ENCODE assay signal across 12 cellular contexts in the genomic region with DNA sequence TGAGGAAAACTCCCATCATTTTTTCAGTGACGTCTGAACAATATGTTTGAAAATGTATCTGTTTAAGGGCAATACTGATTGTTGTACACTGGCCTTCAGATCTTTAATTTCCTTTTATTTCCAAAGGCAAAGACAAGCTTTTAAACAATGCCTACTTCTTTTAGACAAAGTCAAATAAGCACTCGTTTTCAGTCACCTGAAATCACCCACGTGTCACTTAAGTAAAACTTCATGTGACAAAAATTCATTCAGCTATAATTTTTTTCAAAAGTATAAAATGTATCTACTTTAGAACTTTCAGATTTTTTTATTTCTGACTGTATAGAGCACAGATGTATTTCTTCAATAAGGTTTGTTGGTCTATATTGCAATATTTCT.
DNase-seq lines count a peak whose midpoint lies in the region; ATAC-seq, FAIRE-seq and TF ChIP-seq lines count a peak whose summit lies in the region.
"Had no signal": no experiment of that assay in that cellular context is flagged by ENCODE, and none has a peak within 500 bp of the region (broad histone marks: within the 10 kb centered on the region; RNA-seq: fewer than 3 reads in every experiment).

No MANE protein-coding gene starts in this region.

- no peaks in the 10 kb centered on the region for H3K36me3 ChIP-seq in ES-I3 (ENCODE audit: insufficient read depth, low read length)
- H3K36me3 ChIP-seq in SJCRH30: no peaks in the 10 kb centered on the region

- DNase-seq in SJCRH30 (no peak), fibroblast of mammary gland (ENCODE audit: low read depth) (no peak), skeletal muscle cell (ENCODE audit: low read depth) (no peak), urothelium cell line (ENCODE audit: low spot score) (no peak), natural killer cell (no peak), NCI-H187 treated with DMSO at 0.1 percent for 48 hours (lab: John Stamatoyannopoulos, UW) (no peak)
- DNase-seq in stimulated activated CD4-positive, alpha-beta T cell treated with anti-CD3 and anti-CD28 coated beads, Interleukin-15, amount 100 ng/mL, for 24 hours: no peak
- DNase-seq: activated CD4-positive, CD25-positive, alpha-beta regulatory T cell treated with anti-CD3 and anti-CD28 coated beads, Interleukin-2, amount 50 U/mL, for 72 hours; activated gamma-delta T cell treated with Interleukin-2 at 50 U/mL for 16 hours; DMS 273 treated with DMSO at 0.1 percent for 48 hours had no signal

- H3K36me3 Mint-ChIP-seq in natural killer cell: no peaks in the 10 kb centered on the region

- H3K9me3 Mint-ChIP-seq in natural killer cell: no peaks in the 10 kb centered on the region

- H3K27me3 ChIP-seq in SJCRH30: no peaks in the 10 kb centered on the region

- H3K27ac ChIP-seq in SJCRH30: peak overlapping the region; percentile 79

- no peak for TF ChIP-seq CTCF in fibroblast of mammary gland (conservative IDR thresholded peaks at IDR 0.05; ENCODE audit: control insufficient read depth, insufficient read depth, low read depth, low read length)
- TF ChIP-seq CTCF in natural killer cell (IDR thresholded peaks at IDR 0.05): no peak

- H3K9ac ChIP-seq in ES-I3 (ENCODE audit: low read depth, low read length): peak overlapping the region; percentile 92; the same call in 1 of the 2 replicates

- H3K4me1 ChIP-seq in ES-I3 (ENCODE audit: insufficient read depth, low read length) (peaks cover 24% of the 10 kb centered on the region), SJCRH30 (peaks cover 6% of the 10 kb centered on the region; the same call in 1 of the 2 replicates)

- H3K4me3 ChIP-seq in SJCRH30 (peak overlapping the region; percentile 77), fibroblast of mammary gland (ENCODE audit: control insufficient read depth, low read depth, low read length) (peak overlapping the region; percentile 83), skeletal muscle cell (ENCODE audit: low read depth, low read length) (peak overlapping the region; percentile 86)
- H3K4me3 ChIP-seq: lung had no signal

- H3K9me3 ChIP-seq in ES-I3 (ENCODE audit: control insufficient read depth, insufficient read depth, low read length): no peaks in the 10 kb centered on the region
- no peaks in the 10 kb centered on the region for H3K9me3 ChIP-seq in SJCRH30 (replicated peaks)

- no peak overlapping the region for H3K4me3 Mint-ChIP-seq in natural killer cell

- ATAC-seq in natural killer cell: no peak

- H3K27me3 Mint-ChIP-seq in natural killer cell (ENCODE audit: low read depth in 2 of 2): peaks cover 23 to 43% of the 10 kb centered on the region in 2 donors

- peaks cover 0 to 8% of the 10 kb centered on the region in 2 donors for H3K4me1 Mint-ChIP-seq in natural killer cell

- H3K27ac Mint-ChIP-seq in natural killer cell: no peak overlapping the region

- FAIRE-seq in urothelium cell line (lab: Jason Lieb, UNC): no peak

- intact Hi-C loops in natural killer cell (cut with micrococcal nuclease): no loop called here
